Comparison of ENCODE assay signal across 1 cellular context in the genomic region with DNA sequence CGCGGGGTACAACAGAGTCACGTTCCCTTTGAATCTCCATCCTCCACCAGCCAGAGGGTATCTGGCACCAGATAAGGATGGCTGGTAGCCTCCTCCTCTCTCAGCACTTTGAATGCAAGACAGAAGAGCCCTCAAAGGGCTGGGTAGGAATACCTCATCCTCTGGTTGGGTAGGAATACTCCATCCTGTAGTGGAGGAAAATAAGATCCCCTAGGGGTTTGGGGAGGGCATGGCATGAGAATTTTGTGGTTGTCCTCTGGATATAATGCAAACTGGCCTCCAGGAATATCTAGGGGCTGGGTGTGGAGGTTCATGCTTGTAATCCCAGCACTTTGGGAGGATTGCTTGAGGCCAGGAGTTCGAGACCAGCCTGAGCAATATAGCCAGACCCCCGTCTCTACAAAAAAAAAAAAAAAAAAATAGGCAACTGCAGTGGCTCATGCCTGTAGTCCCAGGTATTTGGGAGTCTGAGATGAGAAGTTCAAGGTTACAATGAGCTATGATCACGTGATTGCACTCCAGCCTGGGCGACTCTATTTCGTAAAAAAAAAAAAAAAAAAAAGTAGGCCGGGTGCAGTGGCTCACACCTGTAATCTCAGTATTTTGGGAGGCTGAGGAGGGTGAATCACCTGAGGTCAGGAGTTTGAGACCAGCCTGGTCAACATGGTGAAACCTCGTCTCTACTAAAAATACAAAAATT.
TF ChIP-seq lines count a peak whose summit lies in the region.

No MANE protein-coding gene starts in this region.

TF ChIP-seq in GM23338, 12 proteins besides CTCF, POLR2A, EP300 and RAD21:
- TF ChIP-seq, protein P1, sequence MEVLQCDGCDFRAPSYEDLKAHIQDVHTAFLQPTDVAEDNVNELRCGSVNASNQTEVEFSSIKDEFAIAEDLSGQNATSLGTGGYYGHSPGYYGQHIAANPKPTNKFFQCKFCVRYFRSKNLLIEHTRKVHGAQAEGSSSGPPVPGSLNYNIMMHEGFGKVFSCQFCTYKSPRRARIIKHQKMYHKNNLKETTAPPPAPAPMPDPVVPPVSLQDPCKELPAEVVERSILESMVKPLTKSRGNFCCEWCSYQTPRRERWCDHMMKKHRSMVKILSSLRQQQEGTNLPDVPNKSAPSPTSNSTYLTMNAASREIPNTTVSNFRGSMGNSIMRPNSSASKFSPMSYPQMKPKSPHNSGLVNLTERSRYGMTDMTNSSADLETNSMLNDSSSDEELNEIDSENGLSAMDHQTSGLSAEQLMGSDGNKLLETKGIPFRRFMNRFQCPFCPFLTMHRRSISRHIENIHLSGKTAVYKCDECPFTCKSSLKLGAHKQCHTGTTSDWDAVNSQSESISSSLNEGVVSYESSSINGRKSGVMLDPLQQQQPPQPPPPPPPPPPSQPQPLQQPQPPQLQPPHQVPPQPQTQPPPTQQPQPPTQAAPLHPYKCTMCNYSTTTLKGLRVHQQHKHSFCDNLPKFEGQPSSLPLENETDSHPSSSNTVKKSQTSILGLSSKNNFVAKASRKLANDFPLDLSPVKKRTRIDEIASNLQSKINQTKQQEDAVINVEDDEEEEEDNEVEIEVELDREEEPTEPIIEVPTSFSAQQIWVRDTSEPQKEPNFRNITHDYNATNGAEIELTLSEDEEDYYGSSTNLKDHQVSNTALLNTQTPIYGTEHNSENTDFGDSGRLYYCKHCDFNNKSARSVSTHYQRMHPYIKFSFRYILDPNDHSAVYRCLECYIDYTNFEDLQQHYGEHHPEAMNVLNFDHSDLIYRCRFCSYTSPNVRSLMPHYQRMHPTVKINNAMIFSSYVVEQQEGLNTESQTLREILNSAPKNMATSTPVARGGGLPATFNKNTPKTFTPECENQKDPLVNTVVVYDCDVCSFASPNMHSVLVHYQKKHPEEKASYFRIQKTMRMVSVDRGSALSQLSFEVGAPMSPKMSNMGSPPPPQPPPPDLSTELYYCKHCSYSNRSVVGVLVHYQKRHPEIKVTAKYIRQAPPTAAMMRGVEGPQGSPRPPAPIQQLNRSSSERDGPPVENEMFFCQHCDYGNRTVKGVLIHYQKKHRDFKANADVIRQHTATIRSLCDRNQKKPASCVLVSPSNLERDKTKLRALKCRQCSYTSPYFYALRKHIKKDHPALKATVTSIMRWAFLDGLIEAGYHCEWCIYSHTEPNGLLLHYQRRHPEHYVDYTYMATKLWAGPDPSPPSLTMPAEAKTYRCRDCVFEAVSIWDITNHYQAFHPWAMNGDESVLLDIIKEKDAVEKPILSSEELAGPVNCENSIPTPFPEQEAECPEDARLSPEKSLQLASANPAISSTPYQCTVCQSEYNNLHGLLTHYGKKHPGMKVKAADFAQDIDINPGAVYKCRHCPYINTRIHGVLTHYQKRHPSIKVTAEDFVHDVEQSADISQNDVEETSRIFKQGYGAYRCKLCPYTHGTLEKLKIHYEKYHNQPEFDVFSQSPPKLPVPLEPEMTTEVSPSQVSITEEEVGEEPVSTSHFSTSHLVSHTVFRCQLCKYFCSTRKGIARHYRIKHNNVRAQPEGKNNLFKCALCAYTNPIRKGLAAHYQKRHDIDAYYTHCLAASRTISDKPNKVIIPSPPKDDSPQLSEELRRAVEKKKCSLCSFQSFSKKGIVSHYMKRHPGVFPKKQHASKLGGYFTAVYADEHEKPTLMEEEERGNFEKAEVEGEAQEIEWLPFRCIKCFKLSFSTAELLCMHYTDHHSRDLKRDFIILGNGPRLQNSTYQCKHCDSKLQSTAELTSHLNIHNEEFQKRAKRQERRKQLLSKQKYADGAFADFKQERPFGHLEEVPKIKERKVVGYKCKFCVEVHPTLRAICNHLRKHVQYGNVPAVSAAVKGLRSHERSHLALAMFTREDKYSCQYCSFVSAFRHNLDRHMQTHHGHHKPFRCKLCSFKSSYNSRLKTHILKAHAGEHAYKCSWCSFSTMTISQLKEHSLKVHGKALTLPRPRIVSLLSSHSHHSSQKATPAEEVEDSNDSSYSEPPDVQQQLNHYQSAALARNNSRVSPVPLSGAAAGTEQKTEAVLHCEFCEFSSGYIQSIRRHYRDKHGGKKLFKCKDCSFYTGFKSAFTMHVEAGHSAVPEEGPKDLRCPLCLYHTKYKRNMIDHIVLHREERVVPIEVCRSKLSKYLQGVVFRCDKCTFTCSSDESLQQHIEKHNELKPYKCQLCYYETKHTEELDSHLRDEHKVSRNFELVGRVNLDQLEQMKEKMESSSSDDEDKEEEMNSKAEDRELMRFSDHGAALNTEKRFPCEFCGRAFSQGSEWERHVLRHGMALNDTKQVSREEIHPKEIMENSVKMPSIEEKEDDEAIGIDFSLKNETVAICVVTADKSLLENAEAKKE (CRISPR knock-in tag; IDR thresholded peaks at IDR 0.05): no peak
- TF ChIP-seq ZNF114 (CRISPR knock-in tag; IDR thresholded peaks at IDR 0.05) (no peak), JUNB (IDR thresholded peaks at IDR 0.05; ENCODE audit: unreplicated experiment) (no peak), NANOG (IDR thresholded peaks at IDR 0.05; ENCODE audit: borderline replicate concordance) (no peak), CREB1 (CRISPR knock-in tag; IDR thresholded peaks at IDR 0.05; ENCODE audit: low read depth) (no peak), STAT1 (IDR thresholded peaks at IDR 0.05; ENCODE audit: unreplicated experiment) (no peak), POLR2AphosphoS5 (IDR thresholded peaks at IDR 0.05; ENCODE audit: low read depth) (no peak), EZH2 (IDR thresholded peaks at IDR 0.05; ENCODE audit: low read depth, unreplicated experiment) (no peak), EZH2phosphoT487 (IDR thresholded peaks at IDR 0.05; ENCODE audit: unreplicated experiment) (no peak)
- TF ChIP-seq, protein P2, sequence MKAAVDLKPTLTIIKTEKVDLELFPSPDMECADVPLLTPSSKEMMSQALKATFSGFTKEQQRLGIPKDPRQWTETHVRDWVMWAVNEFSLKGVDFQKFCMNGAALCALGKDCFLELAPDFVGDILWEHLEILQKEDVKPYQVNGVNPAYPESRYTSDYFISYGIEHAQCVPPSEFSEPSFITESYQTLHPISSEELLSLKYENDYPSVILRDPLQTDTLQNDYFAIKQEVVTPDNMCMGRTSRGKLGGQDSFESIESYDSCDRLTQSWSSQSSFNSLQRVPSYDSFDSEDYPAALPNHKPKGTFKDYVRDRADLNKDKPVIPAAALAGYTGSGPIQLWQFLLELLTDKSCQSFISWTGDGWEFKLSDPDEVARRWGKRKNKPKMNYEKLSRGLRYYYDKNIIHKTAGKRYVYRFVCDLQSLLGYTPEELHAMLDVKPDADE (IDR thresholded peaks at IDR 0.05): no peak
- TF ChIP-seq, protein P3, sequence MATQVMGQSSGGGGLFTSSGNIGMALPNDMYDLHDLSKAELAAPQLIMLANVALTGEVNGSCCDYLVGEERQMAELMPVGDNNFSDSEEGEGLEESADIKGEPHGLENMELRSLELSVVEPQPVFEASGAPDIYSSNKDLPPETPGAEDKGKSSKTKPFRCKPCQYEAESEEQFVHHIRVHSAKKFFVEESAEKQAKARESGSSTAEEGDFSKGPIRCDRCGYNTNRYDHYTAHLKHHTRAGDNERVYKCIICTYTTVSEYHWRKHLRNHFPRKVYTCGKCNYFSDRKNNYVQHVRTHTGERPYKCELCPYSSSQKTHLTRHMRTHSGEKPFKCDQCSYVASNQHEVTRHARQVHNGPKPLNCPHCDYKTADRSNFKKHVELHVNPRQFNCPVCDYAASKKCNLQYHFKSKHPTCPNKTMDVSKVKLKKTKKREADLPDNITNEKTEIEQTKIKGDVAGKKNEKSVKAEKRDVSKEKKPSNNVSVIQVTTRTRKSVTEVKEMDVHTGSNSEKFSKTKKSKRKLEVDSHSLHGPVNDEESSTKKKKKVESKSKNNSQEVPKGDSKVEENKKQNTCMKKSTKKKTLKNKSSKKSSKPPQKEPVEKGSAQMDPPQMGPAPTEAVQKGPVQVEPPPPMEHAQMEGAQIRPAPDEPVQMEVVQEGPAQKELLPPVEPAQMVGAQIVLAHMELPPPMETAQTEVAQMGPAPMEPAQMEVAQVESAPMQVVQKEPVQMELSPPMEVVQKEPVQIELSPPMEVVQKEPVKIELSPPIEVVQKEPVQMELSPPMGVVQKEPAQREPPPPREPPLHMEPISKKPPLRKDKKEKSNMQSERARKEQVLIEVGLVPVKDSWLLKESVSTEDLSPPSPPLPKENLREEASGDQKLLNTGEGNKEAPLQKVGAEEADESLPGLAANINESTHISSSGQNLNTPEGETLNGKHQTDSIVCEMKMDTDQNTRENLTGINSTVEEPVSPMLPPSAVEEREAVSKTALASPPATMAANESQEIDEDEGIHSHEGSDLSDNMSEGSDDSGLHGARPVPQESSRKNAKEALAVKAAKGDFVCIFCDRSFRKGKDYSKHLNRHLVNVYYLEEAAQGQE (IDR thresholded peaks at IDR 0.05; ENCODE audit: unreplicated experiment): no peak
TF ChIP-seq in GM23338: peak in this region for 0.
